Comparison of ENCODE assay signal across 8 cellular contexts in genomic region chr14:105313381-105314286, GRCh38. TPM values are rescaled to one million over a fixed set of nuclear protein-coding genes. Genes with fewer than 3 reads are reported as not detected.
DNase-seq lines count a peak whose midpoint lies in the region; ATAC-seq, FAIRE-seq and TF ChIP-seq lines count a peak whose summit lies in the region.

No MANE protein-coding gene starts in this region.

- FAIRE-seq in HepG2 (lab: Jason Lieb, UNC): no peak

- no peak for TF ChIP-seq EP300 in HepG2 (IDR thresholded peaks at IDR 0.05; ENCODE audit: low read depth in 2 of 2, low read length in 2 of 2)
- no peak for TF ChIP-seq EP300 in HepG2 (CRISPR knock-in tag; IDR thresholded peaks at IDR 0.05; ENCODE audit: borderline replicate concordance)

- H3K4me2 ChIP-seq in PC-3 (ENCODE audit: low read length) (peak overlapping the region; percentile 81), HepG2 (ENCODE audit: low read depth, low read length) (peak overlapping the region; percentile 85)

- TF ChIP-seq RAD21 in HepG2 (CRISPR knock-in tag; IDR thresholded peaks at IDR 0.05): no peak

- H3K36me3 ChIP-seq in PC-3 (ENCODE audit: low read depth, low read length) (no peaks in the 10 kb centered on the region), HepG2 (replicated peaks in 1 of 2; ENCODE audit: control insufficient read depth in 1 of 2, insufficient read depth in 2 of 2, low read length in 2 of 2) (no peaks in the 10 kb centered on the region), testis (ENCODE audit: low read depth, missing control alignments) (no peaks in the 10 kb centered on the region)

- DNase-seq in GM12865 (ENCODE audit: low read depth): peak; percentile 36
- DNase-seq in PC-3: no peak
- DNase-seq in caudate nucleus (lab: John Stamatoyannopoulos, UW): peak in 14 of 61 donors; percentile 17 to 72 (median 54)
- DNase-seq in HepG2 (ENCODE audit: low spot score): no peak
- DNase-seq in testis: no peak
- DNase-seq in mesenteric fat pad (ENCODE audit: low spot score): no peak

- peaks cover 18% of the 10 kb centered on the region; the same call in 1 of the 2 replicates for H3K4me1 ChIP-seq in PC-3 (ENCODE audit: insufficient read depth, low read length)
- peaks cover 24% of the 10 kb centered on the region for H3K4me1 ChIP-seq in HepG2 (ENCODE audit: insufficient read depth, low read length)
- H3K4me1 ChIP-seq in testis: peaks cover 33% of the 10 kb centered on the region

- no peak overlapping the region for H3K27ac ChIP-seq in PC-3 (ENCODE audit: low read length)
- H3K27ac ChIP-seq in caudate nucleus (ENCODE audit: low read depth, low read length): peak overlapping the region; percentile 89
- peak overlapping the region; percentile 23 for H3K27ac ChIP-seq in HepG2 (ENCODE audit: extremely low read length, insufficient read depth, low read length)
- peak overlapping the region; percentile 85 to 97 for H3K27ac ChIP-seq in testis

- H2AFZ ChIP-seq in PC-3 (ENCODE audit: low read length) (peak overlapping the region; percentile 71), HepG2 (ENCODE audit: low read length) (no peak overlapping the region)

- no peaks in the 10 kb centered on the region for H3F3A ChIP-seq in PC-3 (ENCODE audit: low read length, unreplicated experiment)

- H3K9me3 ChIP-seq in PC-3 (ENCODE audit: low read length) (no peaks in the 10 kb centered on the region), HepG2 (ENCODE audit: low read length) (no peaks in the 10 kb centered on the region), testis (no peaks in the 10 kb centered on the region)

- in situ Hi-C loops in HepG2 (cut with HindIII; ENCODE audit: extremely low pct_ligation_motif_present, low pct_unique_long_range_greater_than_20kb): no loop called here

- ATAC-seq in HG02759 (IDR thresholded peaks at IDR 0.05; ENCODE audit: unreplicated experiment) (peak; percentile 18), PC-3 (peak; percentile 2; the same call in 1 of the 2 replicates), HepG2 (peak; percentile 56), HG03378 (IDR thresholded peaks at IDR 0.05; ENCODE audit: unreplicated experiment) (no peak)

- H3K79me2 ChIP-seq in PC-3 (ENCODE audit: low read length) (peaks cover 32% of the 10 kb centered on the region), HepG2 (ENCODE audit: insufficient read depth, low read length) (peaks cover 20% of the 10 kb centered on the region)

- peak overlapping the region; percentile 60 for H3K9ac ChIP-seq in PC-3 (ENCODE audit: low read length)
- peak overlapping the region; percentile 67 for H3K9ac ChIP-seq in HepG2 (ENCODE audit: insufficient read depth, low read depth, low read length)

- BruUV-seq in PC-3 (replicated peaks; lab: Mats Ljungman, UMichigan): TSS peak; percentile 73
- BruUV-seq in HepG2 (replicated peaks; lab: Mats Ljungman, UMichigan): no TSS peak

- H3K27me3 ChIP-seq in PC-3 (ENCODE audit: low read length): no peaks in the 10 kb centered on the region
- no peaks in the 10 kb centered on the region for H3K27me3 ChIP-seq in HepG2 (ENCODE audit: control insufficient read depth in 1 of 2, insufficient read depth in 2 of 2, low read length in 2 of 2)
- no peaks in the 10 kb centered on the region for H3K27me3 ChIP-seq in testis

- 45% methylated on average over 21 of the region's 48 CpGs for WGBS in HepG2 (ENCODE audit: low lambda C conversion rate)
- 6 to 13% methylated on average over 12 to 27 of the region's 48 CpGs for WGBS in testis, 2 donors

- H3K9me2 ChIP-seq in PC-3 (replicated peaks; ENCODE audit: low read length): no peaks in the 10 kb centered on the region

- intact Hi-C loops in PC-3 (cut with micrococcal nuclease) (no loop called here), HepG2 (cut with micrococcal nuclease; ENCODE audit: unreplicated experiment) (loop anchor here (2.0 to 10.0 kb wide), 2 partner anchors 39 to 181 kb away; partner anchors contain the start of gene TEDC1), testis (cut with DNase I; ENCODE audit: low total_unique reads) (no loop called here)

- POLR2A ChIA-PET in PC-3 (lab: Charles Lee; ENCODE audit: unreplicated experiment) (interaction anchor here (0.6 to 0.9 kb wide), 2 partner anchors 12 to 13 kb away, joined by 4 read pairs; partner anchors contain the start of gene BRF1), HepG2 (lab: Yijun Ruan, JAX) (interaction anchor here (0.8 to 2.2 kb wide), 5 partner anchors 10 to 449 kb away, joined by 3 to 34 read pairs (median 3); partner anchors contain the start of genes BRF1, CEP170B and TEX22)

- CTCF ChIA-PET in PC-3 (lab: Charles Lee): interaction anchor here (1.3 kb wide), 1 partner anchor 38 kb away, joined by 4 read pairs; no protein-coding TSS in a partner anchor
- CTCF ChIA-PET in HepG2 (lab: Yijun Ruan, JAX; ENCODE audit: low intra/inter-chr PET ratio, low total read pairs): no interaction called here

- peak overlapping the region; percentile 59 for H3K4me3 ChIP-seq in GM12865 (ENCODE audit: low read depth, low read length)
- H3K4me3 ChIP-seq in PC-3 (ENCODE audit: low read length): peak overlapping the region; percentile 61
- H3K4me3 ChIP-seq in HepG2 (replicated peaks in 1 of 3; ENCODE audit: insufficient read depth in 1 of 3, low read depth in 2 of 3, low read length in 3 of 3): peak overlapping the region; percentile 52 to 76 (median 68); a peak in 5 of 6 replicates
- peak overlapping the region; percentile 65 to 74 for H3K4me3 ChIP-seq in testis

- 0 out of 4 replicates have a peak, but pooled peaks of 1 of the 2 experiments have one; percentile 7 for TF ChIP-seq POLR2A in HepG2 (IDR thresholded peaks at IDR 0.05; ENCODE audit: insufficient read depth in 1 of 2, low read depth in 2 of 2, low read length in 2 of 2)
- no peak for TF ChIP-seq POLR2A in testis (IDR thresholded peaks at IDR 0.05)

- TF ChIP-seq CTCF in GM12865 (IDR thresholded peaks at IDR 0.05; ENCODE audit: insufficient read depth, low read depth, low read length, missing control alignments): no peak
- TF ChIP-seq CTCF in PC-3 (conservative IDR thresholded peaks at IDR 0.05; ENCODE audit: low read depth, low read length): no peak
- TF ChIP-seq CTCF in HepG2 (CRISPR knock-in tag; IDR thresholded peaks at IDR 0.05): no peak; the same call in 1 of the 2 replicates
- no peak for TF ChIP-seq CTCF in testis (IDR thresholded peaks at IDR 0.05)

- no peaks in the 10 kb centered on the region for H4K20me1 ChIP-seq in PC-3 (ENCODE audit: low read length)
- peaks cover 4% of the 10 kb centered on the region; the same call in 1 of the 2 replicates for H4K20me1 ChIP-seq in HepG2 (ENCODE audit: insufficient read depth, low read length)

RNA-seq across cellular contexts. Expression of gene PACS2, which starts 0.9 kb away (rescaled TPM):
- 56.0 and 62.0 TPM in 2 replicates for total RNA-seq in PC-3 (2014; rRNA removed)
- 14.6 and 23.6 TPM in 2 replicates for total RNA-seq in HepG2 (2016; rRNA removed; fragmentation: Illumina TruSeq; extraction: Trizol)
- total RNA-seq in HepG2 (2016; cell fraction: cytosol; rRNA removed; fragmentation: Illumina TruSeq; extraction: Trizol; ENCODE audit: low read depth): 32.3 and 33.7 TPM in 2 replicates
- total RNA-seq in HepG2 (2016; cell fraction: insoluble cytoplasmic fraction; rRNA removed; fragmentation: Illumina TruSeq; extraction: Trizol): 10.5 and 22.9 TPM in 2 replicates
- total RNA-seq in HepG2 (2016; cell fraction: membrane; rRNA removed; fragmentation: Illumina TruSeq; extraction: Trizol): 48.2 and 50.4 TPM in 2 replicates
- 18.0 and 23.5 TPM in 2 replicates for total RNA-seq in HepG2 (2016; cell fraction: nucleus; rRNA removed; fragmentation: Illumina TruSeq; extraction: Trizol)
- polyA plus RNA-seq in HepG2 (2011; rRNA removed): 27.6 and 33.7 TPM in 2 replicates
- polyA plus RNA-seq in HepG2 (2011; cell fraction: cytosol; rRNA removed): 22.9 and 31.9 TPM in 2 replicates
- 175 and 213 TPM in 2 replicates for polyA plus RNA-seq in HepG2 (2011; cell fraction: nucleus; rRNA removed)
- 22.4 and 34.0 TPM in 2 replicates for polyA plus RNA-seq in HepG2 (2012)
- 37.2 and 44.2 TPM in 2 replicates for polyA plus RNA-seq in HepG2 (2016; cell fraction: cytosol; fragmentation: Illumina TruSeq; extraction: Trizol; ENCODE audit: low read depth)
- 16.9 and 23.7 TPM in 2 replicates for polyA plus RNA-seq in HepG2 (2016; cell fraction: insoluble cytoplasmic fraction; fragmentation: Illumina TruSeq; extraction: Trizol; ENCODE audit: low read depth)
- polyA plus RNA-seq in HepG2 (2016; cell fraction: membrane; fragmentation: Illumina TruSeq; extraction: Trizol; ENCODE audit: low read depth): 47.5 and 52.5 TPM in 2 replicates
- 55.8 and 60.4 TPM in 2 replicates for polyA plus RNA-seq in HepG2 (2016; cell fraction: nucleus; fragmentation: Illumina TruSeq; extraction: Trizol; ENCODE audit: insufficient read depth, low read depth)
- polyA minus RNA-seq in HepG2 (2011; rRNA and poly(A)+ RNA removed; ENCODE audit: low replicate concordance): 21.1 and 44.9 TPM in 2 replicates
- 12.7 and 16.0 TPM in 2 replicates for polyA minus RNA-seq in HepG2 (2011; cell fraction: cytosol; rRNA and poly(A)+ RNA removed)
- polyA minus RNA-seq in HepG2 (2011; cell fraction: nucleus; rRNA and poly(A)+ RNA removed): 29.4 and 36.3 TPM in 2 replicates
- total RNA-seq in testis: 100 to 1,000 TPM; 167 to 174 TPM
- polyA plus RNA-seq in testis (ENCODE audit: insufficient read depth, low read depth, low replicate concordance): 99.2 TPM
- 84.3 TPM for total RNA-seq in mesenteric fat pad

RNA-seq across cellular contexts. Expression of gene BRF1, which starts 12.8 kb away (rescaled TPM):
- total RNA-seq in PC-3 (2014; rRNA removed): 55.8 and 86.1 TPM in 2 replicates
- total RNA-seq in HepG2 (2016; rRNA removed; fragmentation: Illumina TruSeq; extraction: Trizol): 6.4 and 11.0 TPM in 2 replicates
- total RNA-seq in HepG2 (2016; cell fraction: cytosol; rRNA removed; fragmentation: Illumina TruSeq; extraction: Trizol; ENCODE audit: low read depth): 5.6 and 7.0 TPM in 2 replicates
- total RNA-seq in HepG2 (2016; cell fraction: insoluble cytoplasmic fraction; rRNA removed; fragmentation: Illumina TruSeq; extraction: Trizol): 5.9 and 10.9 TPM in 2 replicates
- 4.2 and 5.2 TPM in 2 replicates for total RNA-seq in HepG2 (2016; cell fraction: membrane; rRNA removed; fragmentation: Illumina TruSeq; extraction: Trizol)
- 11.8 and 16.0 TPM in 2 replicates for total RNA-seq in HepG2 (2016; cell fraction: nucleus; rRNA removed; fragmentation: Illumina TruSeq; extraction: Trizol)
- polyA plus RNA-seq in HepG2 (2011; rRNA removed): 5.1 and 5.7 TPM in 2 replicates
- 3.4 and 3.6 TPM in 2 replicates for polyA plus RNA-seq in HepG2 (2011; cell fraction: cytosol; rRNA removed)
- 32.9 and 41.6 TPM in 2 replicates for polyA plus RNA-seq in HepG2 (2011; cell fraction: nucleus; rRNA removed)
- 7.1 and 9.1 TPM in 2 replicates for polyA plus RNA-seq in HepG2 (2012)
- polyA plus RNA-seq in HepG2 (2016; cell fraction: cytosol; fragmentation: Illumina TruSeq; extraction: Trizol; ENCODE audit: low read depth): 0.58 and 0.88 TPM in 2 replicates
- polyA plus RNA-seq in HepG2 (2016; cell fraction: insoluble cytoplasmic fraction; fragmentation: Illumina TruSeq; extraction: Trizol; ENCODE audit: low read depth): 6.9 and 7.1 TPM in 2 replicates
- 1.6 and 1.8 TPM in 2 replicates for polyA plus RNA-seq in HepG2 (2016; cell fraction: membrane; fragmentation: Illumina TruSeq; extraction: Trizol; ENCODE audit: low read depth)
- polyA plus RNA-seq in HepG2 (2016; cell fraction: nucleus; fragmentation: Illumina TruSeq; extraction: Trizol; ENCODE audit: insufficient read depth, low read depth): 26.5 and 31.7 TPM in 2 replicates
- polyA minus RNA-seq in HepG2 (2011; rRNA and poly(A)+ RNA removed; ENCODE audit: low replicate concordance): 15.5 TPM in 2 replicates
- 6.0 and 7.0 TPM in 2 replicates for polyA minus RNA-seq in HepG2 (2011; cell fraction: cytosol; rRNA and poly(A)+ RNA removed)
- polyA minus RNA-seq in HepG2 (2011; cell fraction: nucleus; rRNA and poly(A)+ RNA removed): 25.0 and 27.4 TPM in 2 replicates
- total RNA-seq in testis: 100 to 1,000 TPM in 1 of 2 donors, 10 to 100 TPM in 1; 95.3 to 112 TPM
- 30.3 TPM for polyA plus RNA-seq in testis (ENCODE audit: insufficient read depth, low read depth, low replicate concordance)
- 34.9 TPM for total RNA-seq in mesenteric fat pad
